In genomic region chr20:1943267-1944002, GRCh38 we compare ENCODE assay signal across 17 cellular contexts. TPM values are rescaled to one million over a fixed set of nuclear protein-coding genes. Genes with fewer than 3 reads are reported as not detected.
DNase-seq lines count a peak whose midpoint lies in the region; ATAC-seq and TF ChIP-seq lines count a peak whose summit lies in the region.
"Had no signal": no experiment of that assay in that cellular context is flagged by ENCODE, and none has a peak within 500 bp of the region (broad histone marks: within the 10 kb centered on the region; RNA-seq: fewer than 3 reads in every experiment).

No MANE protein-coding gene starts in this region.

- peak overlapping the region; percentile 88 for H3K27ac ChIP-seq in RWPE1
- H3K27ac ChIP-seq: testis had no signal

- no peak overlapping the region for H3K4me3 Mint-ChIP-seq in activated T-helper 2 cell treated with anti-CD3 and anti-CD28 coated beads, Interferon-gamma antibody, Interleukin-2, Interleukin-4, amounts not matched to agents 10 μg/mL and 5 μg/mL and 100 μg/mL, durations not matched to agents 14 hours and 24 hours and 36 hours (ENCODE audit: low read depth)
- H3K4me3 Mint-ChIP-seq: effector memory CD8-positive, alpha-beta T cell had no signal

- ATAC-seq in omental fat pad (ENCODE audit: low FRiP score) (peak; percentile 9), GM18907 (IDR thresholded peaks at IDR 0.05; ENCODE audit: unreplicated experiment) (no peak)
- ATAC-seq: effector memory CD8-positive, alpha-beta T cell had no signal

- intact Hi-C loops in activated T-helper 2 cell treated with anti-CD3 and anti-CD28 coated beads, Interferon-gamma antibody, Interleukin-2, Interleukin-4, amounts not matched to agents 10 μg/mL and 5 μg/mL and 100 μg/mL, durations not matched to agents 14 hours and 24 hours and 36 hours (cut with micrococcal nuclease) = no loop called here

- no peak overlapping the region for H3K27ac Mint-ChIP-seq in activated T-helper 2 cell treated with anti-CD3 and anti-CD28 coated beads, Interferon-gamma antibody, Interleukin-2, Interleukin-4, amounts not matched to agents 10 μg/mL and 5 μg/mL and 100 μg/mL, durations not matched to agents 14 hours and 24 hours and 36 hours
- H3K27ac Mint-ChIP-seq: effector memory CD8-positive, alpha-beta T cell had no signal

- POLR2A ChIA-PET in RWPE1 (lab: Yijun Ruan, JAX; ENCODE audit: low non-redundant PET) = interaction anchor here (1.0 kb wide), 1 partner anchor 9 kb away, joined by 3 read pairs; no protein-coding TSS in a partner anchor

- CTCF ChIA-PET in RWPE1 (lab: Yijun Ruan, JAX) = interaction anchor here (0.6 to 0.9 kb wide), 3 partner anchors 9 to 166 kb away, joined by 3 to 4 read pairs (median 4); no protein-coding TSS in a partner anchor

- no peaks in the 10 kb centered on the region for H3K9me3 Mint-ChIP-seq in activated T-helper 2 cell treated with anti-CD3 and anti-CD28 coated beads, Interferon-gamma antibody, Interleukin-2, Interleukin-4, amounts not matched to agents 10 μg/mL and 5 μg/mL and 100 μg/mL, durations not matched to agents 14 hours and 24 hours and 36 hours
- H3K9me3 Mint-ChIP-seq: effector memory CD8-positive, alpha-beta T cell had no signal

- H3K36me3 Mint-ChIP-seq in activated T-helper 2 cell treated with anti-CD3 and anti-CD28 coated beads, Interferon-gamma antibody, Interleukin-2, Interleukin-4, amounts not matched to agents 10 μg/mL and 5 μg/mL and 100 μg/mL, durations not matched to agents 14 hours and 24 hours and 36 hours (ENCODE audit: low read depth) = no peaks in the 10 kb centered on the region

- DNase-seq in AG10803 (ENCODE audit: low read depth) (peak; percentile 76), RWPE1 (ENCODE audit: low spot score) (peak; percentile 68), fibroblast of villous mesenchyme (ENCODE audit: low read depth) (peak; percentile 19), omental fat pad (ENCODE audit: low spot score) (no peak), hippocampal formation (lab: John Stamatoyannopoulos, UW) (no peak), NCI-H2107 treated with DMSO at 0.1 percent for 48 hours (lab: John Stamatoyannopoulos, UW; ENCODE audit: unreplicated experiment) (no peak)
- no peak for DNase-seq in activated T-helper 2 cell treated with anti-CD3 and anti-CD28 coated beads, Interferon-gamma antibody, Interleukin-2, Interleukin-4, amounts not matched to agents 10 μg/mL and 5 μg/mL and 100 μg/mL, durations not matched to agents 14 hours and 24 hours and 36 hours (ENCODE audit: low spot score)
- DNase-seq: activated CD4-positive, CD25-positive, alpha-beta regulatory T cell; anterior cingulate cortex; effector memory CD8-positive, alpha-beta T cell; NCI-H1105 treated with DMSO at 0.1 percent for 48 hours; NCI-H524 treated with DMSO at 0.1 percent for 48 hours; testis had no signal

- H3K4me3 ChIP-seq in AG10803 (ENCODE audit: low read length) (no peak overlapping the region), fibroblast of villous mesenchyme (ENCODE audit: low read depth, low read length) (no peak overlapping the region)
- H3K4me3 ChIP-seq: testis had no signal

- peaks cover 28% of the 10 kb centered on the region for H3K27me3 Mint-ChIP-seq in activated T-helper 2 cell treated with anti-CD3 and anti-CD28 coated beads, Interferon-gamma antibody, Interleukin-2, Interleukin-4, amounts not matched to agents 10 μg/mL and 5 μg/mL and 100 μg/mL, durations not matched to agents 14 hours and 24 hours and 36 hours (ENCODE audit: low read depth)

- H3K4me1 Mint-ChIP-seq in activated T-helper 2 cell treated with anti-CD3 and anti-CD28 coated beads, Interferon-gamma antibody, Interleukin-2, Interleukin-4, amounts not matched to agents 10 μg/mL and 5 μg/mL and 100 μg/mL, durations not matched to agents 14 hours and 24 hours and 36 hours (ENCODE audit: low read depth) = no peaks in the 10 kb centered on the region

- TF ChIP-seq CTCF in AG10803 (conservative IDR thresholded peaks at IDR 0.05; ENCODE audit: low read length) (no peak), RWPE1 (conservative IDR thresholded peaks at IDR 0.05; ENCODE audit: low read depth) (no peak), fibroblast of villous mesenchyme (IDR thresholded peaks at IDR 0.05; ENCODE audit: insufficient read depth, low read depth, low read length) (no peak), omental fat pad (IDR thresholded peaks at IDR 0.05) (no peak)

RNA-seq across cellular contexts. Expression of gene SIRPA, which starts 48.2 kb away (rescaled TPM):
- total RNA-seq in fibroblast of villous mesenchyme (3.9 and 10.0 TPM in 2 replicates), omental fat pad (10 to 100 TPM; 51.9 to 86.1 (median 77.0) TPM)
- total RNA-seq in activated T-helper 2 cell treated with anti-CD3 and anti-CD28 coated beads, Interferon-gamma antibody, Interleukin-2, Interleukin-4, amounts not matched to agents 10 μg/mL and 5 μg/mL and 100 μg/mL, durations not matched to agents 14 hours and 24 hours and 36 hours = not detected in 2 replicates

RNA-seq across cellular contexts. Expression of gene PDYN, which starts 50.4 kb away (rescaled TPM):
- total RNA-seq in fibroblast of villous mesenchyme (not detected in 2 replicates), omental fat pad (not detected)
- total RNA-seq in activated T-helper 2 cell treated with anti-CD3 and anti-CD28 coated beads, Interferon-gamma antibody, Interleukin-2, Interleukin-4, amounts not matched to agents 10 μg/mL and 5 μg/mL and 100 μg/mL, durations not matched to agents 14 hours and 24 hours and 36 hours = not detected in 2 replicates
- total RNA-seq: H4, HT1080, SK-MEL-5 had no signal

Comparison
In these comparisons a context has a peak if more than half of its experiments do, and no peak if none do; other contexts are left out.
1. DNase-seq: peak in AG10803 (single experiment), RWPE1 (single experiment) and fibroblast of villous mesenchyme (single experiment); none in omental fat pad (single experiment), hippocampal formation (0 of 2), NCI-H2107 treated with DMSO at 0.1 percent for 48 hours (single experiment) and activated T-helper 2 cell treated with anti-CD3 and anti-CD28 coated beads, Interferon-gamma antibody, Interleukin-2, Interleukin-4, amounts not matched to agents 10 μg/mL and 5 μg/mL and 100 μg/mL, durations not matched to agents 14 hours and 24 hours and 36 hours (single experiment).